Comparison of ENCODE assay signal across 28 cellular contexts in the genomic region with DNA sequence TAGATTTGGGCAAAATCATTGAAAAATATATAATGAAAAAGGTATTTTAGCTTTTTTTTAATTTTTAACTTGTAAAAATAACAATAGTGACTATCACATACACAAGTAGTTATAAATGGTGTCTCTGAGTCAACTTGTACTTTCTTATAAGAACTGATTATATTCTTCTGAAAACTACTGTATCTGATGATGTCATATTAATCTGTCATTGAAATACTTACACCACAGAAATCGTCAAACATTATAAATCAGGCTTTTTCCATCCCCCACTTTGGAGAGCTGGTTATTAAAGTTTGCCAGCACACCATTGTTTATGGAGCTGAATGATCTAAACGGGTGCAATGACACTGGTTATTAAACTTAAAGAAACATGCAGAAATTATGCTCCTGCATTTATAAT.
"Had no signal": no experiment of that assay in that cellular context is flagged by ENCODE, and none has a peak within 500 bp of the region (broad histone marks: within the 10 kb centered on the region; RNA-seq: fewer than 3 reads in every experiment).

No MANE protein-coding gene starts in this region.

- H3K36me3 ChIP-seq: stomach, suprapubic skin, thoracic aorta, thyroid gland, tibial artery, tibial nerve, upper lobe of left lung, upper lobe of right lung, uterus, vagina had no signal

- DNase-seq: stimulated activated CD4-positive, alpha-beta T cell treated with anti-CD3 and anti-CD28 coated beads, Interleukin-2, amount 100 ng/mL, for 48 hours; stimulated activated CD4-positive, alpha-beta T cell treated with anti-CD3 and anti-CD28 coated beads, Interleukin-4, amount 100 ng/mL, for 1 hour; stimulated activated CD4-positive, alpha-beta T cell treated with anti-CD3 and anti-CD28 coated beads, Interleukin-4, amount 100 ng/mL, for 24 hours; stimulated activated CD4-positive, alpha-beta T cell treated with anti-CD3 and anti-CD28 coated beads, Interleukin-4, amount 100 ng/mL, for 4 hours; stimulated activated CD8-positive, alpha-beta memory T cell treated with anti-CD3 and anti-CD28 coated beads, Interleukin-4, amount 100 ng/mL, for 48 hours; stimulated activated naive B cell treated with anti-CD40 and anti-IgM and Interleukin-4, amounts not matched to agents 10 μg/mL and 1 μg/mL and 100 μg/mL, for 72 hours; stimulated activated naive CD4-positive, alpha-beta T cell; stimulated activated naive CD4-positive, alpha-beta T cell treated with Interleukin-2 at 50 U/mL for 16 hours; stimulated activated naive CD8-positive, alpha-beta T cell treated with anti-CD3 and anti-CD28 coated beads, Interleukin-15, amount 100 ng/mL, for 72 hours; stimulated activated naive CD8-positive, alpha-beta T cell treated with anti-CD3 and anti-CD28 coated beads, Interleukin-15, Interleukin-2, amounts not matched to agents 100 U/mL and 50 U/mL, for 24 hours; stomach; substantia nigra; testis; thyroid gland; tibial artery; trophoblast cell; upper lobe of left lung; upper lobe of right lung; uterus had no signal

- FAIRE-seq: urothelium cell line had no signal

- H3K4me3 Mint-ChIP-seq: stimulated activated effector memory CD8-positive, alpha-beta T cell treated with anti-CD3 and anti-CD28 coated beads, Interleukin-12 subunit alpha, Interleukin-12 subunit beta, amount 100 ng/mL, for 72 hours; stimulated activated memory B cell treated with anti-CD40 and anti-IgM and Interleukin-4, amounts not matched to agents 10 μg/mL and 1 μg/mL and 100 μg/mL, for 72 hours; stimulated activated naive B cell treated with anti-CD40 and anti-IgM and Interleukin-4, amounts not matched to agents 10 μg/mL and 1 μg/mL and 100 μg/mL, for 72 hours; stimulated activated naive CD8-positive, alpha-beta T cell treated with anti-CD3 and anti-CD28 coated beads, Interleukin-15, amount 100 ng/mL, for 72 hours; stimulated activated naive CD8-positive, alpha-beta T cell treated with anti-CD3 and anti-CD28 coated beads, Interleukin-15, Interleukin-2, amounts not matched to agents 100 ng/mL and 50 ng/mL, for 24 hours; type B pancreatic cell had no signal

- ATAC-seq: stimulated activated effector memory CD8-positive, alpha-beta T cell treated with anti-CD3 and anti-CD28 coated beads, Interleukin-12 subunit alpha, Interleukin-12 subunit beta, amount 100 ng/mL, for 72 hours; stimulated activated memory B cell treated with anti-CD40 and anti-IgM and Interleukin-4, amounts not matched to agents 10 μg/mL and 1 μg/mL and 100 μg/mL, for 72 hours; stimulated activated naive B cell treated with anti-CD40 and anti-IgM and Interleukin-4, amounts not matched to agents 10 μg/mL and 1 μg/mL and 100 μg/mL, for 72 hours; stimulated activated naive CD8-positive, alpha-beta T cell treated with anti-CD3 and anti-CD28 coated beads, Interleukin-15, amount 100 ng/mL, for 72 hours; stimulated activated naive CD8-positive, alpha-beta T cell treated with anti-CD3 and anti-CD28 coated beads, Interleukin-15, Interleukin-2, amounts not matched to agents 100 U/mL and 50 U/mL, for 24 hours; upper lobe of right lung had no signal

- H3K9me3 ChIP-seq: stomach, suprapubic skin, testis, thoracic aorta, thyroid gland, tibial artery, tibial nerve, upper lobe of left lung, upper lobe of right lung, uterus, vagina had no signal

- H3K27me3 Mint-ChIP-seq: stimulated activated memory B cell treated with anti-CD40 and anti-IgM and Interleukin-4, amounts not matched to agents 10 μg/mL and 1 μg/mL and 100 μg/mL, for 72 hours; stimulated activated naive B cell treated with anti-CD40 and anti-IgM and Interleukin-4, amounts not matched to agents 10 μg/mL and 1 μg/mL and 100 μg/mL, for 72 hours; stimulated activated naive CD8-positive, alpha-beta T cell treated with anti-CD3 and anti-CD28 coated beads, Interleukin-15, amount 100 ng/mL, for 72 hours; stimulated activated naive CD8-positive, alpha-beta T cell treated with anti-CD3 and anti-CD28 coated beads, Interleukin-15, Interleukin-2, amounts not matched to agents 100 ng/mL and 50 ng/mL, for 24 hours; type B pancreatic cell had no signal

- H3K4me3 ChIP-seq: stomach, suprapubic skin, testis, thoracic aorta, thyroid gland, tibial artery, tibial nerve, upper lobe of left lung, upper lobe of right lung, uterus, vagina had no signal

- H3K36me3 Mint-ChIP-seq: stimulated activated effector memory CD8-positive, alpha-beta T cell treated with anti-CD3 and anti-CD28 coated beads, Interleukin-12 subunit alpha, Interleukin-12 subunit beta, amount 100 ng/mL, for 72 hours; stimulated activated memory B cell treated with anti-CD40 and anti-IgM and Interleukin-4, amounts not matched to agents 10 μg/mL and 1 μg/mL and 100 μg/mL, for 72 hours; stimulated activated naive B cell treated with anti-CD40 and anti-IgM and Interleukin-4, amounts not matched to agents 10 μg/mL and 1 μg/mL and 100 μg/mL, for 72 hours; type B pancreatic cell had no signal

- H3K27me3 ChIP-seq: stomach, suprapubic skin, testis, thyroid gland, tibial artery, tibial nerve, upper lobe of left lung, upper lobe of right lung, uterus, vagina had no signal

- H3K4me1 Mint-ChIP-seq: stimulated activated effector memory CD8-positive, alpha-beta T cell treated with anti-CD3 and anti-CD28 coated beads, Interleukin-12 subunit alpha, Interleukin-12 subunit beta, amount 100 ng/mL, for 72 hours; stimulated activated memory B cell treated with anti-CD40 and anti-IgM and Interleukin-4, amounts not matched to agents 10 μg/mL and 1 μg/mL and 100 μg/mL, for 72 hours; stimulated activated naive B cell treated with anti-CD40 and anti-IgM and Interleukin-4, amounts not matched to agents 10 μg/mL and 1 μg/mL and 100 μg/mL, for 72 hours; stimulated activated naive CD8-positive, alpha-beta T cell treated with anti-CD3 and anti-CD28 coated beads, Interleukin-15, amount 100 ng/mL, for 72 hours had no signal

- H3K27ac Mint-ChIP-seq: stimulated activated effector memory CD8-positive, alpha-beta T cell treated with anti-CD3 and anti-CD28 coated beads, Interleukin-12 subunit alpha, Interleukin-12 subunit beta, amount 100 ng/mL, for 72 hours; stimulated activated memory B cell treated with anti-CD40 and anti-IgM and Interleukin-4, amounts not matched to agents 10 μg/mL and 1 μg/mL and 100 μg/mL, for 72 hours; stimulated activated naive B cell treated with anti-CD40 and anti-IgM and Interleukin-4, amounts not matched to agents 10 μg/mL and 1 μg/mL and 100 μg/mL, for 72 hours; stimulated activated naive CD8-positive, alpha-beta T cell treated with anti-CD3 and anti-CD28 coated beads, Interleukin-15, amount 100 ng/mL, for 72 hours; stimulated activated naive CD8-positive, alpha-beta T cell treated with anti-CD3 and anti-CD28 coated beads, Interleukin-15, Interleukin-2, amounts not matched to agents 100 ng/mL and 50 ng/mL, for 24 hours; type B pancreatic cell had no signal

- H3K4me1 ChIP-seq: stomach, suprapubic skin, testis, thyroid gland, tibial artery, tibial nerve, upper lobe of left lung, upper lobe of right lung, uterus, vagina had no signal

- H3K27ac ChIP-seq: stomach, suprapubic skin, testis, thoracic aorta, thyroid gland, tibial artery, tibial nerve, upper lobe of left lung, upper lobe of right lung, uterus, vagina had no signal

- H3K9me3 Mint-ChIP-seq: stimulated activated naive CD8-positive, alpha-beta T cell treated with anti-CD3 and anti-CD28 coated beads, Interleukin-15, Interleukin-2, amounts not matched to agents 100 ng/mL and 50 ng/mL, for 24 hours; type B pancreatic cell had no signal
